Comparison of ENCODE assay signal across 9 cellular contexts in the genomic region with DNA sequence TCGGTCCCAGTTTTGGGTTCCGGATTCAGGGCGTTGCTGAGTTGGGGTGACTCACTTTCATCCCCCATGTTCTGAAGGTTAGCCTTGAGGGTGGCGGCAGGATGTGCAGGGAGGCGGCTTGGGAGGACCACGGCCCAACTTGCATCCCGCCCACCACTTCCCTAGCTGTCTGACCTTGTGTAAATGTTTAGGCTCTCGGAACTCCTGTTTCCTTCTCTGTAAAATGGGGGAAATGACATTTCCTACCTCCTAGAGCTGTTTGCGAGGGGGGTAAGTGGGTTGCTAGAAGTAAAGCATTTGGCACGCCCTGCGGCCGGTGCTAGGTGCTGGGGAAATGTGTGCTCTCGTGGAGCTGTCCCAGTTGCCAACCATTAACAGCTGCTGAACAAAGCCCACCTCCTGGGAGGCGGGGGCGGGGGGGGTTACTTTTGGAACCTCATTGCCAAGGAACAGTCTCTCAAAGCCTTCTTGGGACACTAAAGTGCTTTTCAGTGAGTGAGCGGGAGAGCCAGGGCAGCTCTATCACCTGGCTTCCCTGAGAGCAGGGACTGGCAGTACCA. TPM values are rescaled to one million over a fixed set of nuclear protein-coding genes. Genes with fewer than 3 reads are reported as not detected.
DNase-seq lines count a peak whose midpoint lies in the region; ATAC-seq and TF ChIP-seq lines count a peak whose summit lies in the region.
"Had no signal": no experiment of that assay in that cellular context is flagged by ENCODE, and none has a peak within 500 bp of the region (broad histone marks: within the 10 kb centered on the region; RNA-seq: fewer than 3 reads in every experiment).

No MANE protein-coding gene starts in this region.

- no peak overlapping the region for H3K4me3 Mint-ChIP-seq in T-helper 1 cell treated with Interleukin-12 subunit alpha and Interleukin-12 subunit beta and Interleukin-4 antibody, amounts not matched to agents 30 μg/mL and 1 μg/mL, for 36 hours

- H3K4me3 ChIP-seq in choroid plexus epithelial cell (ENCODE audit: low read depth, low read length) (peak overlapping the region; percentile 60), mesenchymal stem cell (ENCODE audit: insufficient read depth in 1 of 2, low read depth in 1 of 2, low read length in 2 of 2) (peak overlapping the region in 1 of 2 experiments; percentile 82), tibial artery (peak overlapping the region; percentile 54 to 58)

- H2AK5ac ChIP-seq in mesenchymal stem cell (ENCODE audit: low read length, severe bottlenecking) = peak overlapping the region; percentile 24

- H3K27ac Mint-ChIP-seq in T-helper 1 cell treated with Interleukin-12 subunit alpha and Interleukin-12 subunit beta and Interleukin-4 antibody, amounts not matched to agents 30 μg/mL and 1 μg/mL, for 36 hours = peak overlapping the region; percentile 57

- H3K27me3 Mint-ChIP-seq in T-helper 1 cell treated with Interleukin-12 subunit alpha and Interleukin-12 subunit beta and Interleukin-4 antibody, amounts not matched to agents 30 μg/mL and 1 μg/mL, for 36 hours (ENCODE audit: low read depth) = no peaks in the 10 kb centered on the region

- DNase-seq in T-helper 1 cell = no peak
- peak; percentile 25 for DNase-seq in choroid plexus epithelial cell (ENCODE audit: low read depth)
- DNase-seq in mesenchymal stem cell = no peak
- no peak for DNase-seq in tibial artery
- DNase-seq in ureter (ENCODE audit: low spot score) = no peak

- peak overlapping the region in 1 of 2 experiments; percentile 32 for H3K4ac ChIP-seq in mesenchymal stem cell (ENCODE audit: low read depth in 1 of 2, low read length in 2 of 2)

- ATAC-seq in HG03432 (IDR thresholded peaks at IDR 0.05; ENCODE audit: unreplicated experiment) = no peak
- no peak for ATAC-seq in HG03039 (IDR thresholded peaks at IDR 0.05; ENCODE audit: unreplicated experiment)

- H2BK15ac ChIP-seq in mesenchymal stem cell (ENCODE audit: low read depth, poor library complexity, severe bottlenecking) = no peak overlapping the region

- intact Hi-C loops in tibial artery (cut with DNase I; ENCODE audit: low total_unique reads) = no loop called here

- H3K79me1 ChIP-seq in mesenchymal stem cell (replicated peaks; ENCODE audit: low read length, poor library complexity, severe bottlenecking) = peaks cover 25% of the 10 kb centered on the region

- H3K4me2 ChIP-seq in mesenchymal stem cell (ENCODE audit: low read length, poor library complexity, severe bottlenecking) = peak overlapping the region; percentile 68

- 84% methylated on average over 13 of the region's 16 CpGs for WGBS in mesenchymal stem cell

- peak overlapping the region in 1 of 2 experiments; percentile 23 for H2BK12ac ChIP-seq in mesenchymal stem cell (ENCODE audit: low read length in 2 of 2)

- no peaks in the 10 kb centered on the region for H3K9me3 Mint-ChIP-seq in T-helper 1 cell treated with Interleukin-12 subunit alpha and Interleukin-12 subunit beta and Interleukin-4 antibody, amounts not matched to agents 30 μg/mL and 1 μg/mL, for 36 hours

- peak overlapping the region; percentile 34 for H4K91ac ChIP-seq in mesenchymal stem cell (ENCODE audit: low read length)

- no peak overlapping the region for H2AFZ ChIP-seq in mesenchymal stem cell (ENCODE audit: low read depth, low read length)

- TF ChIP-seq CTCF in choroid plexus epithelial cell (conservative IDR thresholded peaks at IDR 0.05; ENCODE audit: low read depth, low read length) (no peak), tibial artery (IDR thresholded peaks at IDR 0.05) (no peak)

- peaks cover 25% of the 10 kb centered on the region for H3K36me3 Mint-ChIP-seq in T-helper 1 cell treated with Interleukin-12 subunit alpha and Interleukin-12 subunit beta and Interleukin-4 antibody, amounts not matched to agents 30 μg/mL and 1 μg/mL, for 36 hours (ENCODE audit: low read depth)

- no peak overlapping the region for H4K8ac ChIP-seq in mesenchymal stem cell (ENCODE audit: low read length)

- peak overlapping the region; percentile 94 for H3K9ac ChIP-seq in mesenchymal stem cell (ENCODE audit: low read length)

- no peak overlapping the region for H3K23ac ChIP-seq in mesenchymal stem cell (ENCODE audit: low read length in 2 of 2)

- H3K18ac ChIP-seq in mesenchymal stem cell (ENCODE audit: low read depth in 1 of 2, low read length in 2 of 2) = peak overlapping the region; percentile 46 to 57

- peaks cover 38 to 47% of the 10 kb centered on the region in 2 experiments for H3K36me3 ChIP-seq in mesenchymal stem cell (ENCODE audit: control insufficient read depth in 1 of 2, insufficient read depth in 2 of 2, low read depth in 1 of 2, low read length in 2 of 2)
- H3K36me3 ChIP-seq in tibial artery = peaks cover 37 to 40% (median 38%) of the 10 kb centered on the region in 3 donors

- no peaks in the 10 kb centered on the region for H3K9me3 ChIP-seq in mesenchymal stem cell (ENCODE audit: control insufficient read depth, low read length)
- H3K9me3 ChIP-seq in tibial artery = no peaks in the 10 kb centered on the region

- H2BK5ac ChIP-seq in mesenchymal stem cell (ENCODE audit: low read depth, low read length, poor library complexity, severe bottlenecking) = no peak overlapping the region

- H3K4me1 ChIP-seq in mesenchymal stem cell (ENCODE audit: control insufficient read depth, insufficient read depth, low read depth, low read length) (peaks cover 44% of the 10 kb centered on the region), tibial artery (peaks cover 0 to 61% (median 46%) of the 10 kb centered on the region in 4 donors)

- no peak overlapping the region for H3K14ac ChIP-seq in mesenchymal stem cell (ENCODE audit: low read length in 2 of 2)

- H3K4me1 Mint-ChIP-seq in T-helper 1 cell treated with Interleukin-12 subunit alpha and Interleukin-12 subunit beta and Interleukin-4 antibody, amounts not matched to agents 30 μg/mL and 1 μg/mL, for 36 hours (ENCODE audit: low read depth) = peaks cover 30% of the 10 kb centered on the region

- no peak overlapping the region for H2BK120ac ChIP-seq in mesenchymal stem cell (ENCODE audit: low read depth, low read length)

- H3K27me3 ChIP-seq in mesenchymal stem cell (ENCODE audit: control insufficient read depth in 1 of 2, insufficient read depth in 1 of 2, low read length in 2 of 2) (no peaks in the 10 kb centered on the region), tibial artery (no peaks in the 10 kb centered on the region)

- H3K27ac ChIP-seq in mesenchymal stem cell (ENCODE audit: low read length, poor library complexity, severe bottlenecking) = peak overlapping the region; percentile 98
- H3K27ac ChIP-seq in tibial artery = peak overlapping the region; percentile 86 to 88

RNA-seq across cellular contexts. Expression of a gene that starts 27.5 kb away (rescaled TPM):
- polyA plus RNA-seq in mesenchymal stem cell (2013, experiment 1 of 2) = 31.2 TPM
- polyA plus RNA-seq in mesenchymal stem cell (2013, experiment 2 of 2) = 28.6 TPM
- total RNA-seq in ureter = 87.8 TPM

RNA-seq across cellular contexts. Expression of a gene that starts 32.0 kb away (rescaled TPM):
- polyA plus RNA-seq in mesenchymal stem cell (2013, experiment 1 of 2) = 6.8 TPM
- polyA plus RNA-seq in mesenchymal stem cell (2013, experiment 2 of 2) = 6.4 TPM
- 21.7 TPM for total RNA-seq in ureter

RNA-seq across cellular contexts. Expression of a gene that starts 32.9 kb away (rescaled TPM):
- polyA plus RNA-seq in mesenchymal stem cell (2013, experiment 1 of 2) = 6.5 TPM
- polyA plus RNA-seq in mesenchymal stem cell (2013, experiment 2 of 2) = 6.1 TPM
- 6.9 TPM for total RNA-seq in ureter

RNA-seq across cellular contexts. Expression of a gene that starts 49.2 kb away (rescaled TPM):
- polyA plus RNA-seq in mesenchymal stem cell (2013, experiment 1 of 2) = not detected
- not detected for polyA plus RNA-seq in mesenchymal stem cell (2013, experiment 2 of 2)
- total RNA-seq in ureter = 143 TPM
- total RNA-seq: SK-MEL-5 had no signal
